Comparison of ENCODE assay signal across 1 cellular context in the genomic region with DNA sequence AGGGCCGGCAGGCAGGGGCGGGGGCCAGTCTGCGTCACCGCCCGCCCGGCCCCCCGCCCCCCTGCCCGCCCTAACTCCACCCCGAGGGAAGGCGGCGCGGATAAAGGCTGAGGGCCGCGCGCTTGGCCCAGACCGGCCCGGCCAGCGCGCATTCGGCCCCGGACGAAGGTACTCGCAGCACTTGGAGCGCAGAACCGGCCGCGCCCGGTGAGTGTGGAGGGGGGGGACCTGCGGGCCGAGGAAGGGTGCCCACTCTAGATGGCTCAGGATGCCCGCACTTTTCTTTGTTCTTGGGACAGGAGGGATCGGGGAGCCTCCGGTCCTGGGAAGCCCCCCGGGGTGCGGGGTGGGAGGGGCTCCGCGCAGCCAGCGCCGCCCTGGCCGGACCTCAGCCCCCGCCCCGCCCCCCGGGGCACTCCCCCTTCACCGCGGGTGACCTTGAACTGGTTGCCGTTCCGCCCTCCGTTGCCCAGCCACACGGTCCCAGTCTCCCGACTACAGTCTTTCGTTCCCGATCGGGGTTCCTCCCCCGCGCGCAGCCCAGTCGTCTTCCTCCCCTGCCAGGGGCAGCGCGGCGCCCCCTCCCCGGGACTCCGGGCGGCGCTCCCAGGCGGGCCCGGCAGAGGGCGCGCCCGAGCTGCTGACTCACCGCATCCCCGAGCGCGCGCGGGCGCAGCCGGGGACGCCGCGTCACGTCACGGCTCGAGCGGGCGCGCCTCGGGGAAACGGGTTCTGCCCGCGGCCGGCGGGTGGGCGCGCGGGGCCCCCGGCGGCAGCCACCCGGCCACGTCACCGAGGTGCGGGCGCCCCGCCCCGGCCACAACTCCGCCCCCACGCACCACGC.
TF ChIP-seq lines count a peak whose summit lies in the region.

Gene MIDN (plus strand): TSS at position 130 of the 844 bp plus-strand sequence. CDS start 1,714 bp downstream, outside the sequence.

TF ChIP-seq in HepG2, 621 proteins besides CTCF, POLR2A, EP300 and RAD21 (continued from another document):
- TF ChIP-seq ZFP90 (CRISPR knock-in tag; IDR thresholded peaks at IDR 0.05; ENCODE audit: borderline replicate concordance) (0 out of 2 replicates have a peak, but pooled peaks have one; percentile 14), ZNF629 (CRISPR knock-in tag; conservative IDR thresholded peaks at IDR 0.05) (no peak), KDM2A (CRISPR knock-in tag; IDR thresholded peaks at IDR 0.05; ENCODE audit: borderline replicate concordance, low read depth) (peak; percentile 75; the same call in 1 of the 2 replicates), ZNF572 (CRISPR knock-in tag; IDR thresholded peaks at IDR 0.05) (peak; percentile 87; the same call in 1 of the 2 replicates), ZNF790 (CRISPR knock-in tag; IDR thresholded peaks at IDR 0.05; ENCODE audit: borderline replicate concordance) (0 out of 2 replicates have a peak, but pooled peaks have one; percentile 12), MEIS2 (CRISPR knock-in tag; IDR thresholded peaks at IDR 0.05) (peak; percentile 27; the same call in 1 of the 2 replicates), ZNF563 (CRISPR knock-in tag; IDR thresholded peaks at IDR 0.05) (0 out of 2 replicates have a peak, but pooled peaks have one; percentile 10), ZKSCAN1 (IDR thresholded peaks at IDR 0.05; ENCODE audit: low read length) (no peak), ATF7-NPFF (CRISPR knock-in tag; IDR thresholded peaks at IDR 0.05; ENCODE audit: low read depth) (no peak; the same call in 1 of the 2 replicates), MLXIP (CRISPR knock-in tag; IDR thresholded peaks at IDR 0.05; ENCODE audit: borderline replicate concordance) (no peak), NFKB2 (CRISPR knock-in tag; IDR thresholded peaks at IDR 0.05; ENCODE audit: borderline replicate concordance) (peak; percentile 84; the same call in 1 of the 2 replicates), RARA (CRISPR knock-in tag; IDR thresholded peaks at IDR 0.05) (peak; percentile 39; the same call in 1 of the 2 replicates), ZBTB7B (CRISPR knock-in tag; IDR thresholded peaks at IDR 0.05) (peak; percentile 75; the same call in 1 of the 2 replicates), ATF2 (CRISPR knock-in tag; IDR thresholded peaks at IDR 0.05) (0 out of 2 replicates have a peak, but pooled peaks have one; percentile 26), PRMT3 (CRISPR knock-in tag; IDR thresholded peaks at IDR 0.05; ENCODE audit: borderline replicate concordance, low read depth) (peak; percentile 71; the same call in 1 of the 2 replicates), ZSCAN20 (CRISPR knock-in tag; IDR thresholded peaks at IDR 0.05; ENCODE audit: borderline replicate concordance) (peak; percentile 44; the same call in 1 of the 2 replicates), ZNF343 (CRISPR knock-in tag; IDR thresholded peaks at IDR 0.05) (no peak), KLF6 (CRISPR knock-in tag; IDR thresholded peaks at IDR 0.05) (peak; percentile 80; the same call in 1 of the 2 replicates), SRSF1 (optimal IDR thresholded peaks at IDR 0.05; ENCODE audit: low read depth, low read length) (peak; percentile 95), HNRNPL (IDR thresholded peaks at IDR 0.05; ENCODE audit: low read depth, low read length) (peak; percentile 80; the same call in 1 of the 2 replicates), MTA3 (CRISPR knock-in tag; IDR thresholded peaks at IDR 0.05) (no peak), CAMTA2 (CRISPR knock-in tag; IDR thresholded peaks at IDR 0.05; ENCODE audit: borderline replicate concordance) (0 out of 2 replicates have a peak, but pooled peaks have one; percentile 43), PHF21A (CRISPR knock-in tag; IDR thresholded peaks at IDR 0.05) (peak; percentile 62; the same call in 1 of the 2 replicates), YY1 (IDR thresholded peaks at IDR 0.05; ENCODE audit: insufficient read depth, insufficient replicate concordance, low read depth, low read length) (peak; percentile 17), IRF1 (CRISPR knock-in tag; IDR thresholded peaks at IDR 0.05; ENCODE audit: low read depth) (no peak), RFX3 (CRISPR knock-in tag; IDR thresholded peaks at IDR 0.05) (no peak)
- TF ChIP-seq, protein P1, sequence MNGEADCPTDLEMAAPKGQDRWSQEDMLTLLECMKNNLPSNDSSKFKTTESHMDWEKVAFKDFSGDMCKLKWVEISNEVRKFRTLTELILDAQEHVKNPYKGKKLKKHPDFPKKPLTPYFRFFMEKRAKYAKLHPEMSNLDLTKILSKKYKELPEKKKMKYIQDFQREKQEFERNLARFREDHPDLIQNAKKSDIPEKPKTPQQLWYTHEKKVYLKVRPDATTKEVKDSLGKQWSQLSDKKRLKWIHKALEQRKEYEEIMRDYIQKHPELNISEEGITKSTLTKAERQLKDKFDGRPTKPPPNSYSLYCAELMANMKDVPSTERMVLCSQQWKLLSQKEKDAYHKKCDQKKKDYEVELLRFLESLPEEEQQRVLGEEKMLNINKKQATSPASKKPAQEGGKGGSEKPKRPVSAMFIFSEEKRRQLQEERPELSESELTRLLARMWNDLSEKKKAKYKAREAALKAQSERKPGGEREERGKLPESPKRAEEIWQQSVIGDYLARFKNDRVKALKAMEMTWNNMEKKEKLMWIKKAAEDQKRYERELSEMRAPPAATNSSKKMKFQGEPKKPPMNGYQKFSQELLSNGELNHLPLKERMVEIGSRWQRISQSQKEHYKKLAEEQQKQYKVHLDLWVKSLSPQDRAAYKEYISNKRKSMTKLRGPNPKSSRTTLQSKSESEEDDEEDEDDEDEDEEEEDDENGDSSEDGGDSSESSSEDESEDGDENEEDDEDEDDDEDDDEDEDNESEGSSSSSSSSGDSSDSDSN (CRISPR knock-in tag; IDR thresholded peaks at IDR 0.05), result peak; percentile 43; the same call in 1 of the 2 replicates
- TF ChIP-seq, protein P2, sequence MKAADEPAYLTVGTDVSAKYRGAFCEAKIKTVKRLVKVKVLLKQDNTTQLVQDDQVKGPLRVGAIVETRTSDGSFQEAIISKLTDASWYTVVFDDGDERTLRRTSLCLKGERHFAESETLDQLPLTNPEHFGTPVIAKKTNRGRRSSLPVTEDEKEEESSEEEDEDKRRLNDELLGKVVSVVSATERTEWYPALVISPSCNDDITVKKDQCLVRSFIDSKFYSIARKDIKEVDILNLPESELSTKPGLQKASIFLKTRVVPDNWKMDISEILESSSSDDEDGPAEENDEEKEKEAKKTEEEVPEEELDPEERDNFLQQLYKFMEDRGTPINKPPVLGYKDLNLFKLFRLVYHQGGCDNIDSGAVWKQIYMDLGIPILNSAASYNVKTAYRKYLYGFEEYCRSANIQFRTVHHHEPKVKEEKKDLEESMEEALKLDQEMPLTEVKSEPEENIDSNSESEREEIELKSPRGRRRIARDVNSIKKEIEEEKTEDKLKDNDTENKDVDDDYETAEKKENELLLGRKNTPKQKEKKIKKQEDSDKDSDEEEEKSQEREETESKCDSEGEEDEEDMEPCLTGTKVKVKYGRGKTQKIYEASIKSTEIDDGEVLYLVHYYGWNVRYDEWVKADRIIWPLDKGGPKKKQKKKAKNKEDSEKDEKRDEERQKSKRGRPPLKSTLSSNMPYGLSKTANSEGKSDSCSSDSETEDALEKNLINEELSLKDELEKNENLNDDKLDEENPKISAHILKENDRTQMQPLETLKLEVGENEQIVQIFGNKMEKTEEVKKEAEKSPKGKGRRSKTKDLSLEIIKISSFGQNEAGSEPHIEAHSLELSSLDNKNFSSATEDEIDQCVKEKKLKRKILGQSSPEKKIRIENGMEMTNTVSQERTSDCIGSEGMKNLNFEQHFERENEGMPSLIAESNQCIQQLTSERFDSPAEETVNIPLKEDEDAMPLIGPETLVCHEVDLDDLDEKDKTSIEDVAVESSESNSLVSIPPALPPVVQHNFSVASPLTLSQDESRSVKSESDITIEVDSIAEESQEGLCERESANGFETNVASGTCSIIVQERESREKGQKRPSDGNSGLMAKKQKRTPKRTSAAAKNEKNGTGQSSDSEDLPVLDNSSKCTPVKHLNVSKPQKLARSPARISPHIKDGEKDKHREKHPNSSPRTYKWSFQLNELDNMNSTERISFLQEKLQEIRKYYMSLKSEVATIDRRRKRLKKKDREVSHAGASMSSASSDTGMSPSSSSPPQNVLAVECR (CRISPR knock-in tag; IDR thresholded peaks at IDR 0.05; ENCODE audit: borderline replicate concordance), result peak; percentile 78; the same call in 1 of the 2 replicates
- TF ChIP-seq, protein P3, sequence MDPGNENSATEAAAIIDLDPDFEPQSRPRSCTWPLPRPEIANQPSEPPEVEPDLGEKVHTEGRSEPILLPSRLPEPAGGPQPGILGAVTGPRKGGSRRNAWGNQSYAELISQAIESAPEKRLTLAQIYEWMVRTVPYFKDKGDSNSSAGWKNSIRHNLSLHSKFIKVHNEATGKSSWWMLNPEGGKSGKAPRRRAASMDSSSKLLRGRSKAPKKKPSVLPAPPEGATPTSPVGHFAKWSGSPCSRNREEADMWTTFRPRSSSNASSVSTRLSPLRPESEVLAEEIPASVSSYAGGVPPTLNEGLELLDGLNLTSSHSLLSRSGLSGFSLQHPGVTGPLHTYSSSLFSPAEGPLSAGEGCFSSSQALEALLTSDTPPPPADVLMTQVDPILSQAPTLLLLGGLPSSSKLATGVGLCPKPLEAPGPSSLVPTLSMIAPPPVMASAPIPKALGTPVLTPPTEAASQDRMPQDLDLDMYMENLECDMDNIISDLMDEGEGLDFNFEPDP (CRISPR knock-in tag; conservative IDR thresholded peaks at IDR 0.05), result no peak
